17 cellular contexts compared by ENCODE assay signal in the genomic region with DNA sequence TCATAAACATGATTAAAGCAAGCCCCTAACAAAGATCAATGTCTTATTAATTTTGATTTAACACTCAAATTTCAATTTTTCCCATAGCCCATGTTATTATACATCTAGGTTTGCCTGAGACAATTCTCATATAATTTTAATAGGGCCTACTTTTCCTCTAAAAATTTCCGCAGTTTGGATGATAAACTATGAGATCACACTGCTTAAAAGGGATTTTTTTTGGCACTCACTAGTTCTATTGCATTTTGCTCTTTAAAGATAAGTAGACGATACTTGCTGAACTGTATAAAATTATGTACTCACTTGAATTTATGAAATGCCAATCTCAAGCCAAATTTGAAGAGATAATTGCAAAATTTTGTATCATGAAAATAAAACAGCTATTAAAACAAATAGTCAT.
"Had no signal": no experiment of that assay in that cellular context is flagged by ENCODE, and none has a peak within 500 bp of the region (broad histone marks: within the 10 kb centered on the region; RNA-seq: fewer than 3 reads in every experiment).

No MANE protein-coding gene starts in this region.

- H3K9me3 ChIP-seq: esophagus squamous epithelium, gastrocnemius medialis, tibial nerve, uterus had no signal

- H3K36me3 ChIP-seq: esophagus squamous epithelium, gastrocnemius medialis, tibial nerve, uterus had no signal

- H3K27ac Mint-ChIP-seq: activated CD4-positive, alpha-beta memory T cell treated with anti-CD3 and anti-CD28 coated beads, Interleukin-2, amount 10 ng/mL, durations not matched to agents 7 days and 5 days; activated CD8-positive, alpha-beta memory T cell treated with anti-CD3 and anti-CD28 coated beads, Interleukin-2, amount 10 ng/mL, durations not matched to agents 7 days and 5 days; activated naive CD8-positive, alpha-beta T cell; effector memory CD8-positive, alpha-beta T cell; nephron had no signal

- H3K4me3 Mint-ChIP-seq: activated CD4-positive, alpha-beta memory T cell treated with anti-CD3 and anti-CD28 coated beads, Interleukin-2, amount 10 ng/mL, durations not matched to agents 7 days and 5 days; activated CD8-positive, alpha-beta memory T cell treated with anti-CD3 and anti-CD28 coated beads, Interleukin-2, amount 10 ng/mL, durations not matched to agents 7 days and 5 days; activated naive CD8-positive, alpha-beta T cell; effector memory CD8-positive, alpha-beta T cell; nephron had no signal

- H3K27me3 Mint-ChIP-seq: activated CD4-positive, alpha-beta memory T cell treated with anti-CD3 and anti-CD28 coated beads, Interleukin-2, amount 10 ng/mL, durations not matched to agents 7 days and 5 days; activated CD8-positive, alpha-beta memory T cell treated with anti-CD3 and anti-CD28 coated beads, Interleukin-2, amount 10 ng/mL, durations not matched to agents 7 days and 5 days; activated naive CD8-positive, alpha-beta T cell; effector memory CD8-positive, alpha-beta T cell had no signal

- H3K9me3 Mint-ChIP-seq: nephron had no signal

- H3K4me1 ChIP-seq: gastrocnemius medialis had no signal

- H3K27me3 ChIP-seq: esophagus squamous epithelium, gastrocnemius medialis, tibial nerve, uterus had no signal

- H3K4me1 Mint-ChIP-seq: activated CD4-positive, alpha-beta memory T cell treated with anti-CD3 and anti-CD28 coated beads, Interleukin-2, amount 10 ng/mL, durations not matched to agents 7 days and 5 days; activated CD8-positive, alpha-beta memory T cell treated with anti-CD3 and anti-CD28 coated beads, Interleukin-2, amount 10 ng/mL, durations not matched to agents 7 days and 5 days; nephron had no signal

- H3K4me3 ChIP-seq: esophagus squamous epithelium, gastrocnemius medialis, tibial nerve, uterus had no signal

- H3K27ac ChIP-seq: gastrocnemius medialis, tibial nerve, uterus had no signal

- H3K36me3 Mint-ChIP-seq: activated CD8-positive, alpha-beta memory T cell treated with anti-CD3 and anti-CD28 coated beads, Interleukin-2, amount 10 ng/mL, durations not matched to agents 7 days and 5 days; activated naive CD8-positive, alpha-beta T cell had no signal

- DNase-seq: activated CD4-positive, alpha-beta memory T cell treated with anti-CD3 and anti-CD28 coated beads, Interleukin-2, amount 10 ng/mL, durations not matched to agents 7 days and 5 days; activated CD4-positive, alpha-beta T cell treated with anti-CD3 and anti-CD28 coated beads for 48 hours; activated CD4-positive, CD25-positive, alpha-beta regulatory T cell; activated CD8-positive, alpha-beta memory T cell treated with anti-CD3 and anti-CD28 coated beads, Interleukin-2, amount 10 ng/mL, durations not matched to agents 7 days and 5 days; effector memory CD8-positive, alpha-beta T cell; esophagus squamous epithelium; gastrocnemius medialis; head of caudate nucleus; midbrain; nucleus accumbens; retina; stimulated activated CD4-positive, alpha-beta T cell treated with anti-CD3 and anti-CD28 coated beads, Interleukin-2, amount 100 ng/mL, for 24 hours; stimulated activated naive CD4-positive, alpha-beta T cell treated with Interleukin-2 at 50 U/mL for 16 hours; uterus had no signal
